Comparison of ENCODE assay signal across 24 cellular contexts in genomic region chr12:29228474-29229157, GRCh38.
"Had no signal": no experiment of that assay in that cellular context is flagged by ENCODE, and none has a peak within 500 bp of the region (broad histone marks: within the 10 kb centered on the region; RNA-seq: fewer than 3 reads in every experiment).

No MANE protein-coding gene starts in this region.

- H3K27me3 ChIP-seq: adrenal gland, ascending aorta, brain microvascular endothelial cell, heart left ventricle, left lung, pancreas, right atrium auricular region, spleen, upper lobe of right lung had no signal

- FAIRE-seq: colon, pancreas had no signal

- H3K36me3 Mint-ChIP-seq: activated naive CD4-positive, alpha-beta T cell treated with anti-CD3 and anti-CD28 coated beads, Interleukin-2, amount 50 U/mL, for 72 hours; immature natural killer cell; naive thymus-derived CD8-positive, alpha-beta T cell had no signal

- H3K4me1 ChIP-seq: adrenal gland, ascending aorta, heart left ventricle, left lung, pancreas, psoas muscle, right atrium auricular region, upper lobe of right lung had no signal

- DNase-seq: activated CD4-positive, alpha-beta T cell treated with anti-CD3 and anti-CD28 coated beads for 1 hour; activated CD4-positive, alpha-beta T cell treated with anti-CD3 and anti-CD28 coated beads, Interleukin-2, amount 50 U/mL, for 1 hour; activated T-cell treated with anti-CD3 and anti-CD28 coated beads, Interleukin-2, amount 50 U/mL, for 1 hour; adrenal gland; brain microvascular endothelial cell; caudate nucleus; heart left ventricle; immature natural killer cell; kidney glomerular epithelial cell; left lung; naive thymus-derived CD8-positive, alpha-beta T cell; pancreas; psoas muscle; spleen; stimulated activated CD4-positive, alpha-beta T cell treated with anti-CD3 and anti-CD28 coated beads, Interleukin-4, amount 100 ng/mL, for 1 hour; stimulated activated naive CD8-positive, alpha-beta T cell treated with anti-CD3 and anti-CD28 coated beads, Interleukin-15, Interleukin-2, amounts not matched to agents 100 U/mL and 50 U/mL, for 24 hours; upper lobe of right lung had no signal

- H3K27ac Mint-ChIP-seq: activated naive CD4-positive, alpha-beta T cell treated with anti-CD3 and anti-CD28 coated beads, Interleukin-2, amount 50 U/mL, for 72 hours; activated T-helper 17 cell treated with anti-CD3 and anti-CD28 coated beads, Interleukin-2, amount 50 U/mL, for 72 hours; immature natural killer cell; naive thymus-derived CD8-positive, alpha-beta T cell had no signal

- H3K4me3 ChIP-seq: adrenal gland, ascending aorta, heart left ventricle, left lung, lung, pancreas, psoas muscle, right atrium auricular region, spleen, upper lobe of right lung had no signal

- H3K27me3 Mint-ChIP-seq: activated T-helper 17 cell treated with anti-CD3 and anti-CD28 coated beads, Interleukin-2, amount 50 U/mL, for 72 hours; naive thymus-derived CD8-positive, alpha-beta T cell had no signal

- H3K4me1 Mint-ChIP-seq: activated T-helper 17 cell treated with anti-CD3 and anti-CD28 coated beads, Interleukin-2, amount 50 U/mL, for 72 hours; immature natural killer cell; naive thymus-derived CD8-positive, alpha-beta T cell had no signal

- H3K4me3 Mint-ChIP-seq: activated T-helper 17 cell treated with anti-CD3 and anti-CD28 coated beads, Interleukin-2, amount 50 U/mL, for 72 hours; immature natural killer cell; naive thymus-derived CD8-positive, alpha-beta T cell had no signal

- ATAC-seq: activated naive CD4-positive, alpha-beta T cell treated with anti-CD3 and anti-CD28 coated beads, Interleukin-2, amount 50 U/mL, for 72 hours; activated T-helper 17 cell treated with anti-CD3 and anti-CD28 coated beads, Interleukin-2, amount 50 U/mL, for 72 hours; heart left ventricle; left lung; naive thymus-derived CD8-positive, alpha-beta T cell; pancreas; psoas muscle; stimulated activated naive CD8-positive, alpha-beta T cell treated with anti-CD3 and anti-CD28 coated beads, Interleukin-15, Interleukin-2, amounts not matched to agents 100 U/mL and 50 U/mL, for 24 hours; upper lobe of right lung had no signal

- H3K9me3 ChIP-seq: adrenal gland, ascending aorta, heart left ventricle, left lung, pancreas, psoas muscle, right atrium auricular region, spleen, upper lobe of right lung had no signal

- H3K9me3 Mint-ChIP-seq: activated naive CD4-positive, alpha-beta T cell treated with anti-CD3 and anti-CD28 coated beads, Interleukin-2, amount 50 U/mL, for 72 hours; activated T-helper 17 cell treated with anti-CD3 and anti-CD28 coated beads, Interleukin-2, amount 50 U/mL, for 72 hours; immature natural killer cell; naive thymus-derived CD8-positive, alpha-beta T cell had no signal

- H3K27ac ChIP-seq: adrenal gland, ascending aorta, brain microvascular endothelial cell, heart left ventricle, left lung, pancreas, psoas muscle, right atrium auricular region, spleen, upper lobe of right lung, VCaP had no signal

- H3K36me3 ChIP-seq: adrenal gland, ascending aorta, brain microvascular endothelial cell, heart left ventricle, left lung, pancreas, right atrium auricular region, spleen, upper lobe of right lung had no signal
